Comparison of ENCODE assay signal across 20 cellular contexts in genomic region chr3:161108840-161109239, GRCh38. TPM values are rescaled to one million over a fixed set of nuclear protein-coding genes. Genes with fewer than 3 reads are reported as not detected.
DNase-seq lines count a peak whose midpoint lies in the region; ATAC-seq and TF ChIP-seq lines count a peak whose summit lies in the region.
"Had no signal": no experiment of that assay in that cellular context is flagged by ENCODE, and none has a peak within 500 bp of the region (broad histone marks: within the 10 kb centered on the region; RNA-seq: fewer than 3 reads in every experiment).

No MANE protein-coding gene starts in this region.

- TF ChIP-seq CTCF in foreskin fibroblast (IDR thresholded peaks at IDR 0.05; ENCODE audit: low read depth, low read length) = no peak

- no peak for ATAC-seq in HG03378 (IDR thresholded peaks at IDR 0.05; ENCODE audit: unreplicated experiment)
- ATAC-seq: activated T-cell treated with anti-CD3 and anti-CD28 coated beads, Interleukin-2, amount 50 U/mL, for 4 hours; heart right ventricle; left cardiac atrium had no signal

- in situ Hi-C loops in Caki2 (cut with HindIII; ENCODE audit: low pct_unique_long_range_greater_than_20kb, low sequenced_read_pairs) = no loop called here

- no peak overlapping the region for H3K4me3 ChIP-seq in foreskin fibroblast (ENCODE audit: low read depth in 1 of 2, low read length in 2 of 2)
- H3K4me3 ChIP-seq: BLaER1, heart right ventricle had no signal

- peak; percentile 6 for DNase-seq in Caki2 (ENCODE audit: low read depth)
- DNase-seq in LHCN-M2 (ENCODE audit: low read depth) = peak; percentile 35
- DNase-seq in SW480 (ENCODE audit: low spot score) = peak; percentile 33
- peak; percentile 54 to 87 for DNase-seq in foreskin fibroblast
- no peak for DNase-seq in NCI-H2081 (lab: John Stamatoyannopoulos, UW)
- no peak for DNase-seq in NCI-H526 (lab: John Stamatoyannopoulos, UW)
- DNase-seq in NCI-H1105 treated with DMSO at 0.1 percent for 48 hours (lab: John Stamatoyannopoulos, UW) = no peak
- DNase-seq: activated CD4-positive, alpha-beta T cell treated with anti-CD3 and anti-CD28 coated beads, Interleukin-2, amount 50 U/mL, for 4 hours; activated naive CD8-positive, alpha-beta T cell treated with anti-CD3 and anti-CD28 coated beads, Interleukin-2, amount 10 ng/mL, durations not matched to agents 7 days and 5 days; activated T-cell treated with anti-CD3 and anti-CD28 coated beads, Interleukin-2, amount 50 U/mL, for 4 hours; DMS79; heart right ventricle; KBM-7; left cardiac atrium; NCI-H2029; NCI-H748 treated with DMSO at 0.1 percent for 48 hours; SHP77; stimulated activated naive CD4-positive, alpha-beta T cell had no signal

RNA-seq across cellular contexts. Expression of gene B3GALNT1, which starts 3.7 kb away (rescaled TPM):
- total RNA-seq in Caki2 (2014; rRNA removed; shearing (Covaris generic); ENCODE audit: low replicate concordance) = 9.7 and 11.9 TPM in 2 replicates
- 3.1 and 6.4 TPM in 2 replicates for total RNA-seq in LHCN-M2 (2014; rRNA removed)
- 1.9 TPM for polyA plus RNA-seq in LHCN-M2 (2012)

Comparison
In these comparisons a context has a peak if more than half of its experiments do, and no peak if none do; other contexts are left out.
1. DNase-seq: peak in Caki2 (single experiment), LHCN-M2 (single experiment), SW480 (single experiment) and foreskin fibroblast (2 of 2); none in NCI-H2081 (0 of 2), NCI-H526 (0 of 2) and NCI-H1105 treated with DMSO at 0.1 percent for 48 hours (single experiment).